ENCODE assay signal across 8 cellular contexts in genomic region chr18:32730620-32731021, GRCh38. TPM values are rescaled to one million over a fixed set of nuclear protein-coding genes. Genes with fewer than 3 reads are reported as not detected.
DNase-seq lines count a peak whose midpoint lies in the region; ATAC-seq and TF ChIP-seq lines count a peak whose summit lies in the region.

No MANE protein-coding gene starts in this region.

- H3K4me1 ChIP-seq in DOHH2 (ENCODE audit: control insufficient read depth, low read length), result peaks cover 31% of the 10 kb centered on the region
- H3K4me1 ChIP-seq in SJSA1 (replicated peaks), result no peaks in the 10 kb centered on the region
- H3K4me1 ChIP-seq in urinary bladder (ENCODE audit: insufficient read depth), result no peaks in the 10 kb centered on the region

- H3F3A ChIP-seq in DOHH2 (ENCODE audit: control insufficient read depth, insufficient read depth), result no peaks in the 10 kb centered on the region

- H3K79me2 ChIP-seq in DOHH2 (ENCODE audit: control insufficient read depth, low read length), result peaks cover 18% of the 10 kb centered on the region

- H3K27ac ChIP-seq in DOHH2 (ENCODE audit: low read depth, low read length), result 0 out of 2 replicates have a peak overlapping the region, but pooled peaks have one; percentile 13
- H3K27ac ChIP-seq in SJSA1, result no peak overlapping the region
- no peak overlapping the region for H3K27ac ChIP-seq in urinary bladder (ENCODE audit: low read depth)

- 69% methylated on average over 8 of the region's 8 CpGs for WGBS in urinary bladder

- no peak for TF ChIP-seq CTCF in DOHH2 (IDR thresholded peaks at IDR 0.05; ENCODE audit: low read depth, low read length, poor library complexity, severe bottlenecking)

- H3K27me3 ChIP-seq in DOHH2 (ENCODE audit: control insufficient read depth, low read length) (no peaks in the 10 kb centered on the region), SJSA1 (replicated peaks) (no peaks in the 10 kb centered on the region)

- H3K9me3 ChIP-seq in DOHH2 (ENCODE audit: control insufficient read depth, insufficient read depth, low read length) (no peaks in the 10 kb centered on the region), SJSA1 (replicated peaks) (no peaks in the 10 kb centered on the region)

- no peaks in the 10 kb centered on the region for H4K20me1 ChIP-seq in DOHH2 (ENCODE audit: control insufficient read depth, insufficient read depth, low read depth, low read length)

- H3K36me3 ChIP-seq in DOHH2 (ENCODE audit: control insufficient read depth, low read length) (peaks cover 31% of the 10 kb centered on the region), SJSA1 (no peaks in the 10 kb centered on the region), urinary bladder (ENCODE audit: insufficient read depth) (no peaks in the 10 kb centered on the region)

- DNase-seq in SJSA1 (ENCODE audit: low read depth in 1 of 2, low spot score in 2 of 2) (peak in 1 of 2 experiments; percentile 44), iris pigment epithelial cell (ENCODE audit: low read depth) (peak; percentile 34), cerebellum (ENCODE audit: low spot score) (no peak), NCI-H1048 (lab: John Stamatoyannopoulos, UW) (no peak)

- H3K9me2 ChIP-seq in DOHH2 (replicated peaks; ENCODE audit: control insufficient read depth, low read length), result no peaks in the 10 kb centered on the region

- H3K4me2 ChIP-seq in DOHH2 (ENCODE audit: low read length), result peak overlapping the region; percentile 90

- ATAC-seq in GM19463 (IDR thresholded peaks at IDR 0.05; ENCODE audit: unreplicated experiment) (peak; percentile 97), HG03469 (IDR thresholded peaks at IDR 0.05; ENCODE audit: unreplicated experiment) (peak; percentile 97)

- H3K4me3 ChIP-seq in DOHH2 (ENCODE audit: low read length), result peak overlapping the region; percentile 72
- peak overlapping the region; percentile 36 for H3K4me3 ChIP-seq in SJSA1
- peak overlapping the region; percentile 22 for H3K4me3 ChIP-seq in urinary bladder (ENCODE audit: low read depth, low read length)

RNA-seq across cellular contexts. Expression of gene KLHL14, which starts 42.2 kb away (rescaled TPM):
- not detected in 2 replicates for total RNA-seq in SJSA1 (2014; rRNA removed; shearing (Covaris generic))
- total RNA-seq in urinary bladder, result 1.5 TPM
- 0.39 TPM for polyA plus RNA-seq in urinary bladder
- total RNA-seq in cerebellum, result 9.4 TPM

Comparison
In these comparisons a context has a peak if more than half of its experiments do, and no peak if none do; other contexts are left out.
1. H3K4me3 ChIP-seq: peak in every context shown above with its lines; median percentile 72 in DOHH2; 36 in SJSA1; 22 in urinary bladder.